Comparison of ENCODE assay signal across 24 cellular contexts in the genomic region with DNA sequence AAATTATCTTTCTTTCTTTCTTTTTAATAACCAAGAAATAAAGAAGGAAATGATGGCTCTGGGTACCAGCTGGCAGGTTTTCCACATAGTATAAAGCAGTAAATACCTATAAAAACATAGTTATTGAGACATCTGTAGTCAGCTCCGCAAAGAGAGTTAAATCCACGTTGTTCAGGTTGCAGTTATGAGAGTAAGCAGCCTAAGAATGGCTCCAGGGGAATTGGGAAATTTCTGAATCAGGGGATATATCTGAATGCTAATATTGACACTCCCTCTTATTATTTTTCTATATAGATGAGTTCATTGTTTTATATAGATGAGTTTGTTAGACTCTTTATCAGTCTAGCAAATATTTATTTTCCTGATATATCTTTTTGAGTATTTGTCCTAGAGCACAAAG.
"Had no signal": no experiment of that assay in that cellular context is flagged by ENCODE, and none has a peak within 500 bp of the region (broad histone marks: within the 10 kb centered on the region; RNA-seq: fewer than 3 reads in every experiment).

No MANE protein-coding gene starts in this region.

- H3K36me3 ChIP-seq: colonic mucosa, esophagus muscularis mucosa, gastroesophageal sphincter, heart left ventricle, left lung, lower lobe of right lung had no signal

- H3K27me3 ChIP-seq: colonic mucosa, dorsolateral prefrontal cortex, esophagus muscularis mucosa, foreskin keratinocyte, gastroesophageal sphincter, heart left ventricle, hepatocyte, left lung had no signal

- H3K27ac ChIP-seq: colonic mucosa, dorsolateral prefrontal cortex, esophagus muscularis mucosa, foreskin keratinocyte, gastroesophageal sphincter, heart left ventricle, hepatocyte, left lung, lower lobe of right lung had no signal

- H3K4me2 ChIP-seq: hepatocyte had no signal

- H3K4me1 ChIP-seq: colonic mucosa, esophagus muscularis mucosa, gastroesophageal sphincter, heart left ventricle, left lung, lower lobe of right lung had no signal

- H2AFZ ChIP-seq: hepatocyte had no signal

- H3K4me3 ChIP-seq: colonic mucosa, dorsolateral prefrontal cortex, esophagus muscularis mucosa, gastroesophageal sphincter, heart left ventricle, hepatocyte, left lung, lower lobe of right lung, mucosa of descending colon had no signal

- FAIRE-seq: endothelial cell of umbilical vein, frontal cortex, kidney had no signal

- H3K9me3 ChIP-seq: colonic mucosa, esophagus muscularis mucosa, gastroesophageal sphincter, heart left ventricle, lower lobe of right lung had no signal

- DNase-seq: colonic mucosa; cortex of kidney; dermis blood vessel endothelial cell; dorsolateral prefrontal cortex; effector CD4-positive, alpha-beta T cell; effector memory CD4-positive, alpha-beta T cell; foreskin keratinocyte; heart left ventricle; hypothalamus; immature natural killer cell; islet precursor cell; kidney; kidney glomerular epithelial cell; left lung; left ventricle myocardium superior; lower lobe of right lung; mesenchymal stem cell; mucosa of descending colon; naive B cell had no signal

- ATAC-seq: foreskin keratinocyte, gastroesophageal sphincter, heart left ventricle, left lung, left ventricle myocardium superior, lower lobe of right lung, mucosa of descending colon had no signal

- H3K79me2 ChIP-seq: hepatocyte had no signal
